28 cellular contexts compared by ENCODE assay signal in the genomic region with DNA sequence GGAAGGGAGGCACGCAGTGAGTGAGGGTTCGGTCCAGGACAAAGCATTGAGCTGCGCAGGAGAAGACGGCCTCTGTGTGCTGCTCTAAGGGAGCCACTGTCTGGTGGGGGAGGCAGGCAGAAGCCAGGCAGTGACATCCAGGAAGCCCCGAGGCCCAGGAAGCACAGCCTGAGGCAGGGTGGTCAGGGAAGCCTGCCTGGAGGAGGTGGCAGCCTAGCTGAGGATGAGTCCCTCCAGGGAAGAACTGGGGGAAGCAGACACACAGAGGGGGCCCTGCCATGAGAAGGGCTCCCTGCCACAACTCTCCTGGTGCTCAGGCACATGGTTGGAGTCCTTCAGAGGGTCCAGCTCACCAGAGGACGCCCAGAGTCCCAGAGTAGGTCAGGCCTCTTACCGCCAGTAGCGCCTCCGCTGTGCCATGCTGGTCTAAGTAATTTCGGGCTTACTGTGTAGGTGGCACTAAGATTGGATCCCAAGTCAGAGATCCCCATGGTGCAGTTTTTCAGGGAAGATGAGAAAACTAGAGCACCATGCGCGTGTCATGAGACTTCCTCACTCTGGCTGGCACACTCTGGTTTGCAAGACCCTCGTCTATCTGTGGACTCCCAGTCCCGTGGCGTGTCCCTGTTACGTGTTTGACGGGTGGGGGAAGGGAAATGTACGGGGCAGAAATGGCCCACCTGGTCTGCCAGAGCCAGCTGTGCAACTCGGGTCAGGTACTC.
DNase-seq lines count a peak whose midpoint lies in the region; ATAC-seq and TF ChIP-seq lines count a peak whose summit lies in the region.
"Had no signal": no experiment of that assay in that cellular context is flagged by ENCODE, and none has a peak within 500 bp of the region (broad histone marks: within the 10 kb centered on the region; RNA-seq: fewer than 3 reads in every experiment).

No MANE protein-coding gene starts in this region.

- CTCF ChIA-PET in activated CD8-positive, alpha-beta T cell treated with anti-CD3 and anti-CD28 coated beads, Interleukin-2, amount 10 ng/mL, durations not matched to agents 7 days and 5 days (lab: Charles Lee) = no interaction called here
- CTCF ChIA-PET in activated CD8-positive, alpha-beta T cell treated with anti-CD3 and anti-CD28 coated beads for 36 hours (lab: Charles Lee) = no interaction called here

- TF ChIP-seq CTCF in activated CD8-positive, alpha-beta T cell treated with anti-CD3 and anti-CD28 coated beads for 36 hours (IDR thresholded peaks at IDR 0.05) = no peak
- TF ChIP-seq CTCF in colonic mucosa (IDR thresholded peaks at IDR 0.05) (no peak), neural crest cell (conservative IDR thresholded peaks at IDR 0.05) (no peak), testis (IDR thresholded peaks at IDR 0.05) (no peak)

- no peaks in the 10 kb centered on the region for H3K27me3 Mint-ChIP-seq in activated CD8-positive, alpha-beta T cell treated with anti-CD3 and anti-CD28 coated beads, Interleukin-2, amount 10 ng/mL, durations not matched to agents 7 days and 5 days (ENCODE audit: low read depth)
- peaks cover 12% of the 10 kb centered on the region for H3K27me3 Mint-ChIP-seq in activated CD8-positive, alpha-beta T cell treated with anti-CD3 and anti-CD28 coated beads for 36 hours
- no peaks in the 10 kb centered on the region for H3K27me3 Mint-ChIP-seq in neural crest cell (ENCODE audit: low read depth)
- H3K27me3 Mint-ChIP-seq: dendritic cell treated with granulocyte-macrophage colony-stimulating factor and Interleukin-4, amounts not matched to agents 40 ng/mL and 50 ng/mL, for 4 days had no signal

- H3K27me3 ChIP-seq in colonic mucosa (no peaks in the 10 kb centered on the region), testis (no peaks in the 10 kb centered on the region)
- H3K27me3 ChIP-seq: foreskin keratinocyte, Peyer's patch, upper lobe of left lung had no signal

- peak; percentile 11 for DNase-seq in activated CD8-positive, alpha-beta T cell treated with anti-CD3 and anti-CD28 coated beads, Interleukin-2, amount 10 ng/mL, durations not matched to agents 7 days and 5 days
- no peak for DNase-seq in activated CD8-positive, alpha-beta T cell treated with anti-CD3 and anti-CD28 coated beads for 36 hours
- peak; percentile 4 for DNase-seq in colonic mucosa
- DNase-seq in neural crest cell (ENCODE audit: low read depth, low spot score) = no peak
- peak; percentile 9 for DNase-seq in testis
- no peak for DNase-seq in activated CD4-positive, alpha-beta T cell treated with anti-CD3 and anti-CD28 coated beads for 4 hours
- DNase-seq: 8988T; activated CD4-positive, CD25-positive, alpha-beta regulatory T cell treated with anti-CD3 and anti-CD28 coated beads, Interleukin-2, amount 50 U/mL, for 72 hours; activated naive CD4-positive, alpha-beta T cell treated with Interleukin-2 at 50 U/mL for 16 hours; activated T-cell treated with anti-CD3 and anti-CD28 coated beads, Interleukin-2, amount 50 U/mL, for 48 hours; esophagus squamous epithelium; foreskin keratinocyte; heart left ventricle; Kasumi-1; NCI-H446; NCI-H82; right cardiac atrium; SHP77; stimulated activated CD4-positive, alpha-beta T cell treated with anti-CD3 and anti-CD28 coated beads, Interleukin-2, amount 100 ng/mL, for 48 hours had no signal

- H3K4me1 ChIP-seq in colonic mucosa (no peaks in the 10 kb centered on the region), testis (no peaks in the 10 kb centered on the region)
- H3K4me1 ChIP-seq: esophagus squamous epithelium, foreskin keratinocyte, HAP-1, heart left ventricle, parathyroid adenoma, Peyer's patch, upper lobe of left lung had no signal

- H3K4me1 Mint-ChIP-seq in activated CD8-positive, alpha-beta T cell treated with anti-CD3 and anti-CD28 coated beads, Interleukin-2, amount 10 ng/mL, durations not matched to agents 7 days and 5 days (ENCODE audit: low read depth) = no peaks in the 10 kb centered on the region
- no peaks in the 10 kb centered on the region for H3K4me1 Mint-ChIP-seq in activated CD8-positive, alpha-beta T cell treated with anti-CD3 and anti-CD28 coated beads for 36 hours (ENCODE audit: low read depth)
- H3K4me1 Mint-ChIP-seq in neural crest cell = peaks cover 7% of the 10 kb centered on the region

- no peaks in the 10 kb centered on the region for H3K36me3 ChIP-seq in colonic mucosa
- no peaks in the 10 kb centered on the region for H3K36me3 ChIP-seq in testis (ENCODE audit: low read depth, missing control alignments)
- H3K36me3 ChIP-seq: esophagus squamous epithelium, HAP-1, heart left ventricle, Peyer's patch, upper lobe of left lung had no signal

- H3K27ac ChIP-seq in colonic mucosa (no peak overlapping the region), testis (no peak overlapping the region)
- H3K27ac ChIP-seq: esophagus squamous epithelium, foreskin keratinocyte, heart left ventricle, parathyroid adenoma, Peyer's patch, upper lobe of left lung had no signal

- intact Hi-C loops in activated CD8-positive, alpha-beta T cell treated with anti-CD3 and anti-CD28 coated beads for 36 hours (cut with micrococcal nuclease) = no loop called here
- intact Hi-C loops in colonic mucosa (cut with DNase I) (no loop called here), testis (cut with DNase I; ENCODE audit: low total_unique reads) (no loop called here)

- H3K9me3 ChIP-seq in colonic mucosa (no peaks in the 10 kb centered on the region), testis (no peaks in the 10 kb centered on the region)
- H3K9me3 ChIP-seq: esophagus squamous epithelium, HAP-1, Peyer's patch, upper lobe of left lung had no signal

- H3K9me3 Mint-ChIP-seq in activated CD8-positive, alpha-beta T cell treated with anti-CD3 and anti-CD28 coated beads, Interleukin-2, amount 10 ng/mL, durations not matched to agents 7 days and 5 days (ENCODE audit: insufficient read depth) = peaks cover 3% of the 10 kb centered on the region
- H3K9me3 Mint-ChIP-seq in activated CD8-positive, alpha-beta T cell treated with anti-CD3 and anti-CD28 coated beads for 36 hours = no peaks in the 10 kb centered on the region
- no peaks in the 10 kb centered on the region for H3K9me3 Mint-ChIP-seq in neural crest cell
- H3K9me3 Mint-ChIP-seq: dendritic cell treated with granulocyte-macrophage colony-stimulating factor and Interleukin-4, amounts not matched to agents 40 ng/mL and 50 ng/mL, for 4 days; T-helper 2 cell treated with Interferon-gamma antibody and Interleukin-4, amounts not matched to agents 5 μg/mL and 100 μg/mL, for 36 hours had no signal

- no peak for ATAC-seq in activated CD8-positive, alpha-beta T cell treated with anti-CD3 and anti-CD28 coated beads, Interleukin-2, amount 10 ng/mL, durations not matched to agents 7 days and 5 days
- ATAC-seq in activated CD8-positive, alpha-beta T cell treated with anti-CD3 and anti-CD28 coated beads for 36 hours = no peak
- ATAC-seq in HG02840 (IDR thresholded peaks at IDR 0.05; ENCODE audit: low FRiP score, unreplicated experiment) (no peak), GM21737 (IDR thresholded peaks at IDR 0.05; ENCODE audit: unreplicated experiment) (no peak)
- ATAC-seq: foreskin keratinocyte; heart left ventricle; naive thymus-derived CD8-positive, alpha-beta T cell; right cardiac atrium had no signal

- H3K4me3 ChIP-seq in colonic mucosa (no peak overlapping the region), testis (no peak overlapping the region)
- H3K4me3 ChIP-seq: esophagus squamous epithelium, HAP-1, heart left ventricle, Peyer's patch, upper lobe of left lung had no signal

- no peak for TF ChIP-seq POLR2A in testis (IDR thresholded peaks at IDR 0.05)

- H3K27ac Mint-ChIP-seq in activated CD8-positive, alpha-beta T cell treated with anti-CD3 and anti-CD28 coated beads, Interleukin-2, amount 10 ng/mL, durations not matched to agents 7 days and 5 days = no peak overlapping the region
- no peak overlapping the region for H3K27ac Mint-ChIP-seq in activated CD8-positive, alpha-beta T cell treated with anti-CD3 and anti-CD28 coated beads for 36 hours
- peak overlapping the region; percentile 81 for H3K27ac Mint-ChIP-seq in neural crest cell (ENCODE audit: unreplicated experiment)
- H3K27ac Mint-ChIP-seq: dendritic cell treated with granulocyte-macrophage colony-stimulating factor and Interleukin-4, amounts not matched to agents 40 ng/mL and 50 ng/mL, for 4 days; naive thymus-derived CD8-positive, alpha-beta T cell; T-helper 2 cell treated with Interferon-gamma antibody and Interleukin-4, amounts not matched to agents 5 μg/mL and 100 μg/mL, for 36 hours had no signal

- 78 to 81% methylated on average over 10 to 19 of the region's 19 CpGs for WGBS in testis, 2 donors

- H3K9ac ChIP-seq in colonic mucosa (ENCODE audit: low read depth in 2 of 2, low read length in 2 of 2) = no peak overlapping the region
- H3K9ac ChIP-seq: parathyroid adenoma had no signal

- POLR2A ChIA-PET in activated CD8-positive, alpha-beta T cell treated with anti-CD3 and anti-CD28 coated beads, Interleukin-2, amount 10 ng/mL, durations not matched to agents 7 days and 5 days (lab: Charles Lee) = no interaction called here
- POLR2A ChIA-PET in activated CD8-positive, alpha-beta T cell treated with anti-CD3 and anti-CD28 coated beads for 36 hours (lab: Charles Lee) = no interaction called here

- H3K36me3 Mint-ChIP-seq in activated CD8-positive, alpha-beta T cell treated with anti-CD3 and anti-CD28 coated beads, Interleukin-2, amount 10 ng/mL, durations not matched to agents 7 days and 5 days (ENCODE audit: low read depth) = no peaks in the 10 kb centered on the region
- no peaks in the 10 kb centered on the region for H3K36me3 Mint-ChIP-seq in activated CD8-positive, alpha-beta T cell treated with anti-CD3 and anti-CD28 coated beads for 36 hours (ENCODE audit: low read depth)
- no peaks in the 10 kb centered on the region for H3K36me3 Mint-ChIP-seq in neural crest cell (ENCODE audit: low read depth)

- H3K4me3 Mint-ChIP-seq in activated CD8-positive, alpha-beta T cell treated with anti-CD3 and anti-CD28 coated beads, Interleukin-2, amount 10 ng/mL, durations not matched to agents 7 days and 5 days = no peak overlapping the region
- no peak overlapping the region for H3K4me3 Mint-ChIP-seq in activated CD8-positive, alpha-beta T cell treated with anti-CD3 and anti-CD28 coated beads for 36 hours
- H3K4me3 Mint-ChIP-seq in neural crest cell = no peak overlapping the region
- H3K4me3 Mint-ChIP-seq: dendritic cell treated with granulocyte-macrophage colony-stimulating factor and Interleukin-4, amounts not matched to agents 40 ng/mL and 50 ng/mL, for 4 days; T-helper 2 cell treated with Interferon-gamma antibody and Interleukin-4, amounts not matched to agents 5 μg/mL and 100 μg/mL, for 36 hours had no signal

Comparison
In these comparisons a context has a peak if more than half of its experiments do, and no peak if none do; other contexts are left out.
1. DNase-seq: peak in activated CD8-positive, alpha-beta T cell treated with anti-CD3 and anti-CD28 coated beads, Interleukin-2, amount 10 ng/mL, durations not matched to agents 7 days and 5 days (single experiment), colonic mucosa (single experiment) and testis (single experiment); none in activated CD8-positive, alpha-beta T cell treated with anti-CD3 and anti-CD28 coated beads for 36 hours (single experiment), neural crest cell (single experiment) and activated CD4-positive, alpha-beta T cell treated with anti-CD3 and anti-CD28 coated beads for 4 hours (0 of 2).